In the genomic region with DNA sequence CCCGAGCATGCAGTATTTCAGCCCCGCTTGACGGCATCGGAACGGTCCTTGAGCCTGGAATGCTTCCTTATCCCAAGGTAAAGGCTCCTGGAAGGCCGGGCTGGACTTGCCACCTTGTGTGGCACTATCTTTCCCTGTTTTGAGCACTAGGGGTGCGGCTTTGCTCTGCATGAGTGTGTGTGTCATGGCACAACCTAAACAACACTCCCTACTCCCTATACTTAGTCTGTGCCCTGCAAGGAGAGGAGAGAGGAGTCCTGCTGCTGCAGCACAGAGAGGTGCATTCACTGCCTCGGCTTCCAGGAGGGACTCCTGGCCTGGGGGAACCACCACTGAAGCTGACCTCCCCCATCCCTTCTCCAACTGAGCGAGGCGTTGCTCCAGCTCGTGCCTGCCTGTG, we compare ENCODE assay signal across 8 cellular contexts.
"Had no signal": no experiment of that assay in that cellular context is flagged by ENCODE, and none has a peak within 500 bp of the region (broad histone marks: within the 10 kb centered on the region; RNA-seq: fewer than 3 reads in every experiment).

No MANE protein-coding gene starts in this region.

- ATAC-seq: GM12878 had no signal

- DNase-seq: GDM1, GF-D8 had no signal

- H3K4me3 ChIP-seq: GM12878 had no signal

- FAIRE-seq: G401.6, GM12878, GM12891, GM12892, GM18507, GM19239 had no signal
